ENCODE assay signal across 23 cellular contexts in the genomic region with DNA sequence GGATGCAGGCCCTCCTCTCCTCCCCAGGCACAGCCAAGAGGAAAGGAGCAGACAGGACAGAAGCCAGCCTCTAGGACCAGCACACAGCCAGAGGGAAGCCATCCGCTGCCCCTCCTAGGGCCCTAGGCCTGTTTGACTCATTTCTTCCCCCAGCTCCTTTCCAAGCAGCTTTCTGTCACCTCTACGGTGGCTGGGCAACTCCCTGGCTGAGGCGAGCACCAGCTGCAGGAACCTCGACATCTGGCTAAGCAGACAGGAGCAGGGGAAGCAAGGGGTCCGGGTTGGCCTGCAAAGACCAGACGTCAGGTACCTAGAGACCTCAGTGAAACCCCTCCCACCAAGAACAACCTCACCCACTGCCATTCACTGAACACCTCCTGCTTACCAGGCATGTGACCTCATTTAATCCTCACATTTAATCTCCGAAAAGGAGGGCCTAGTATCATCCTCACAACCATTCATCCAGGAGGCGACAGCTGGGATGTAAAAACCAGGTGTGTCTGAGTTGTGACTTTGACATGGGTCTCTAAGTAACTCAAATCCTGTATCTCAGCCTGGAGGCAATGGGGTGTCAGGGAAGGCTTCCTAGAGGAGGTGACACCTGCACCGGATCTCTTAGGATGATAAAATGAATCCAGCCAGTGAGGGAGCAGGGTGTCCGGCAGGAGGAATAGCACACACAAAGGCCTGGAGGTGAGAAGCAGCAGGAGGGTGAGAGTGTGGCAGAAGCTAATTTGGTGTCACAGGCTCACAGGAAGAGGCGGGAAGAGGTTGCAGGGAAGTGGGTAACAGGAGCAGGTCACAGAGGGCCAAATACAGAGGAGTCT. TPM values are rescaled to one million over a fixed set of nuclear protein-coding genes. Genes with fewer than 3 reads are reported as not detected.
A peak's percentile ranks its signal among the peaks of the same experiment; 100 is the strongest.
DNase-seq lines count a peak whose midpoint lies in the region; ATAC-seq and TF ChIP-seq lines count a peak whose summit lies in the region.
"Had no signal": no experiment of that assay in that cellular context is flagged by ENCODE, and none has a peak within 500 bp of the region (broad histone marks: within the 10 kb centered on the region; RNA-seq: fewer than 3 reads in every experiment).

No MANE protein-coding gene starts in this region.

- no peak for TF ChIP-seq EP300 in sigmoid colon (IDR thresholded peaks at IDR 0.05)

- H3K27me3 ChIP-seq in CD4-positive, alpha-beta T cell (ENCODE audit: control insufficient read depth, insufficient read depth, low read length) = no peaks in the 10 kb centered on the region
- H3K27me3 ChIP-seq in sigmoid colon = no peaks in the 10 kb centered on the region
- H3K27me3 ChIP-seq: adrenal gland, cardiac muscle cell, dorsolateral prefrontal cortex, foreskin keratinocyte had no signal

- no peaks in the 10 kb centered on the region for H3K9me3 Mint-ChIP-seq in T-helper 1 cell treated with Interleukin-12 subunit alpha and Interleukin-12 subunit beta and Interleukin-4 antibody, amounts not matched to agents 30 μg/mL and 1 μg/mL, for 36 hours
- no peaks in the 10 kb centered on the region for H3K9me3 Mint-ChIP-seq in CD4-positive, alpha-beta T cell
- H3K9me3 Mint-ChIP-seq in activated T-helper 1 cell treated with anti-CD3 and anti-CD28 coated beads, Interleukin-12 subunit alpha, Interleukin-12 subunit beta, Interleukin-2, Interleukin-4 antibody, amounts not matched to agents 30 ng/mL and 10 ng/mL and 1 ng/mL, durations not matched to agents 14 hours and 24 hours and 36 hours = no peaks in the 10 kb centered on the region
- H3K9me3 Mint-ChIP-seq: CD14-positive monocyte, type B pancreatic cell had no signal

- peaks cover 38% of the 10 kb centered on the region for H3K4me1 Mint-ChIP-seq in T-helper 1 cell treated with Interleukin-12 subunit alpha and Interleukin-12 subunit beta and Interleukin-4 antibody, amounts not matched to agents 30 μg/mL and 1 μg/mL, for 36 hours (ENCODE audit: low read depth)
- peaks cover 8% of the 10 kb centered on the region for H3K4me1 Mint-ChIP-seq in CD4-positive, alpha-beta T cell (ENCODE audit: low read depth)
- H3K4me1 Mint-ChIP-seq in activated T-helper 1 cell treated with anti-CD3 and anti-CD28 coated beads, Interleukin-12 subunit alpha, Interleukin-12 subunit beta, Interleukin-2, Interleukin-4 antibody, amounts not matched to agents 30 ng/mL and 10 ng/mL and 1 ng/mL, durations not matched to agents 14 hours and 24 hours and 36 hours (ENCODE audit: low read depth) = peaks cover 55% of the 10 kb centered on the region

- intact Hi-C loops in CD4-positive, alpha-beta T cell (cut with DNase I, micrococcal nuclease) = loop anchor here in 1 of 2 experiments (10.0 kb wide), 1 partner anchor 1393 kb away; the partner anchor contains the start of gene TTC4
- intact Hi-C loops in activated T-helper 1 cell treated with anti-CD3 and anti-CD28 coated beads, Interleukin-12 subunit alpha, Interleukin-12 subunit beta, Interleukin-2, Interleukin-4 antibody, amounts not matched to agents 30 ng/mL and 10 ng/mL and 1 ng/mL, durations not matched to agents 14 hours and 24 hours and 36 hours (cut with micrococcal nuclease) = loop anchor here (10.0 kb wide), 1 partner anchor 1707 kb away; the partner anchor contains the start of gene OSBPL9
- intact Hi-C loops in mucosa of descending colon (cut with DNase I, micrococcal nuclease) (no loop called here), sigmoid colon (cut with DNase I) (no loop called here)

- H3K27me3 Mint-ChIP-seq in T-helper 1 cell treated with Interleukin-12 subunit alpha and Interleukin-12 subunit beta and Interleukin-4 antibody, amounts not matched to agents 30 μg/mL and 1 μg/mL, for 36 hours (ENCODE audit: low read depth) = no peaks in the 10 kb centered on the region
- H3K27me3 Mint-ChIP-seq in CD4-positive, alpha-beta T cell = no peaks in the 10 kb centered on the region
- H3K27me3 Mint-ChIP-seq in activated T-helper 1 cell treated with anti-CD3 and anti-CD28 coated beads, Interleukin-12 subunit alpha, Interleukin-12 subunit beta, Interleukin-2, Interleukin-4 antibody, amounts not matched to agents 30 ng/mL and 10 ng/mL and 1 ng/mL, durations not matched to agents 14 hours and 24 hours and 36 hours (ENCODE audit: insufficient read depth) = no peaks in the 10 kb centered on the region

- peak overlapping the region; percentile 53 for H3K27ac Mint-ChIP-seq in T-helper 1 cell treated with Interleukin-12 subunit alpha and Interleukin-12 subunit beta and Interleukin-4 antibody, amounts not matched to agents 30 μg/mL and 1 μg/mL, for 36 hours
- H3K27ac Mint-ChIP-seq in CD4-positive, alpha-beta T cell = no peak overlapping the region
- H3K27ac Mint-ChIP-seq in activated T-helper 1 cell treated with anti-CD3 and anti-CD28 coated beads, Interleukin-12 subunit alpha, Interleukin-12 subunit beta, Interleukin-2, Interleukin-4 antibody, amounts not matched to agents 30 ng/mL and 10 ng/mL and 1 ng/mL, durations not matched to agents 14 hours and 24 hours and 36 hours = peak overlapping the region; percentile 27
- H3K27ac Mint-ChIP-seq: type B pancreatic cell had no signal

- H3K9me3 ChIP-seq in CD4-positive, alpha-beta T cell (ENCODE audit: control insufficient read depth, low read length) = no peaks in the 10 kb centered on the region
- no peaks in the 10 kb centered on the region for H3K9me3 ChIP-seq in mucosa of descending colon
- no peaks in the 10 kb centered on the region for H3K9me3 ChIP-seq in sigmoid colon
- H3K9me3 ChIP-seq: adrenal gland had no signal

- CTCF ChIA-PET in CD4-positive, alpha-beta T cell (lab: Charles Lee) = interaction anchor here (0.6 to 0.7 kb wide), 2 partner anchors 32 to 44 kb away, joined by 3 to 4 read pairs; no protein-coding TSS in a partner anchor

- no peak overlapping the region for H3K27ac ChIP-seq in CD4-positive, alpha-beta T cell (ENCODE audit: low read depth, low read length)
- no peak overlapping the region for H3K27ac ChIP-seq in sigmoid colon
- H3K27ac ChIP-seq: adrenal gland, cardiac muscle cell, foreskin keratinocyte, KMS-11, parathyroid adenoma had no signal

- peaks cover 6% of the 10 kb centered on the region for H3K4me1 ChIP-seq in mucosa of descending colon (ENCODE audit: low read depth)
- peaks cover 0 to 20% (median 18%) of the 10 kb centered on the region in 4 donors for H3K4me1 ChIP-seq in sigmoid colon
- H3K4me1 ChIP-seq: parathyroid adenoma had no signal

- H3K36me3 ChIP-seq in mucosa of descending colon (ENCODE audit: low read depth) = no peaks in the 10 kb centered on the region
- H3K36me3 ChIP-seq in sigmoid colon = no peaks in the 10 kb centered on the region
- H3K36me3 ChIP-seq: adrenal gland, cardiac muscle cell had no signal

- no peak overlapping the region for H3K4me3 ChIP-seq in mucosa of descending colon
- no peak overlapping the region for H3K4me3 ChIP-seq in sigmoid colon
- H3K4me3 ChIP-seq: adrenal gland, cardiac muscle cell, dorsolateral prefrontal cortex had no signal

- no peak for TF ChIP-seq POLR2A in sigmoid colon (IDR thresholded peaks at IDR 0.05)

- no peak for DNase-seq in T-helper 1 cell
- no peak for DNase-seq in CD4-positive, alpha-beta T cell
- no peak for DNase-seq in activated T-helper 1 cell treated with anti-CD3 and anti-CD28 coated beads, Interleukin-12 subunit alpha, Interleukin-12 subunit beta, Interleukin-2, Interleukin-4 antibody, amounts not matched to agents 30 ng/mL and 10 ng/mL and 1 ng/mL, durations not matched to agents 14 hours and 24 hours and 36 hours (ENCODE audit: low spot score)
- peak in 2 of 3 donors; percentile 2 to 29 for DNase-seq in mucosa of descending colon
- no peak for DNase-seq in GDM1 (lab: John Stamatoyannopoulos, UW)
- DNase-seq in sigmoid colon = no peak
- DNase-seq: activated effector memory CD4-positive, alpha-beta T cell treated with Interleukin-2 at 50 U/mL for 16 hours; adrenal gland; DMS79 treated with DMSO at 0.1 percent for 48 hours; dorsolateral prefrontal cortex; foreskin keratinocyte; hypothalamus; NCI-H1930; NCI-H446 treated with DMSO at 0.1 percent for 48 hours; SHP77; stimulated activated CD4-positive, alpha-beta T cell treated with anti-CD3 and anti-CD28 coated beads, Interleukin-1b, Interleukin-23, amount 100 ng/mL, for 48 hours had no signal

- WGBS in sigmoid colon, 2 donors = 84 to 88% methylated on average over 11 of the region's 11 CpGs

- no peak overlapping the region for H3K4me3 Mint-ChIP-seq in T-helper 1 cell treated with Interleukin-12 subunit alpha and Interleukin-12 subunit beta and Interleukin-4 antibody, amounts not matched to agents 30 μg/mL and 1 μg/mL, for 36 hours
- peak overlapping the region; percentile 3 for H3K4me3 Mint-ChIP-seq in CD4-positive, alpha-beta T cell
- no peak overlapping the region for H3K4me3 Mint-ChIP-seq in activated T-helper 1 cell treated with anti-CD3 and anti-CD28 coated beads, Interleukin-12 subunit alpha, Interleukin-12 subunit beta, Interleukin-2, Interleukin-4 antibody, amounts not matched to agents 30 ng/mL and 10 ng/mL and 1 ng/mL, durations not matched to agents 14 hours and 24 hours and 36 hours
- H3K4me3 Mint-ChIP-seq: CD14-positive monocyte, type B pancreatic cell had no signal

- TF ChIP-seq CTCF in CD4-positive, alpha-beta T cell (IDR thresholded peaks at IDR 0.05) = no peak
- TF ChIP-seq CTCF in mucosa of descending colon (IDR thresholded peaks at IDR 0.05) (no peak), sigmoid colon (IDR thresholded peaks at IDR 0.05) (no peak)

- no peak for ATAC-seq in CD4-positive, alpha-beta T cell (ENCODE audit: poor library complexity)
- ATAC-seq in mucosa of descending colon (no peak), GM18519 (IDR thresholded peaks at IDR 0.05; ENCODE audit: low FRiP score, unreplicated experiment) (no peak)
- ATAC-seq: foreskin keratinocyte had no signal

- POLR2A ChIA-PET in CD4-positive, alpha-beta T cell (lab: Charles Lee) = no interaction called here

- H3K36me3 Mint-ChIP-seq in T-helper 1 cell treated with Interleukin-12 subunit alpha and Interleukin-12 subunit beta and Interleukin-4 antibody, amounts not matched to agents 30 μg/mL and 1 μg/mL, for 36 hours (ENCODE audit: low read depth) = peaks cover 32% of the 10 kb centered on the region
- H3K36me3 Mint-ChIP-seq in CD4-positive, alpha-beta T cell (ENCODE audit: low read depth) = peaks cover under 1% of the 10 kb centered on the region
- peaks cover 42% of the 10 kb centered on the region for H3K36me3 Mint-ChIP-seq in activated T-helper 1 cell treated with anti-CD3 and anti-CD28 coated beads, Interleukin-12 subunit alpha, Interleukin-12 subunit beta, Interleukin-2, Interleukin-4 antibody, amounts not matched to agents 30 ng/mL and 10 ng/mL and 1 ng/mL, durations not matched to agents 14 hours and 24 hours and 36 hours (ENCODE audit: low read depth)

RNA-seq across cellular contexts. Expression of gene LRP8, which starts 5.9 kb away (rescaled TPM):
- total RNA-seq in CD4-positive, alpha-beta T cell = 10 to 100 TPM in 1 of 2 experiments, 1 to 10 TPM in 1; 8.1 to 11.5 TPM
- 78.8 and 87.4 TPM in 2 replicates for total RNA-seq in activated T-helper 1 cell treated with anti-CD3 and anti-CD28 coated beads, Interleukin-12 subunit alpha, Interleukin-12 subunit beta, Interleukin-2, Interleukin-4 antibody, amounts not matched to agents 30 ng/mL and 10 ng/mL and 1 ng/mL, durations not matched to agents 14 hours and 24 hours and 36 hours
- 1 to 10 TPM; 1.3 to 6.5 (median 1.4) TPM for total RNA-seq in mucosa of descending colon
- total RNA-seq in sigmoid colon = 1 to 10 TPM; 1.1 to 1.7 (median 1.2) TPM
- polyA plus RNA-seq in sigmoid colon = 1 to 10 TPM in 2 of 3 donors, under 1 TPM in 1; 0.69 to 7.8 (median 3.0) TPM

Comparison
In these comparisons a context has a peak if more than half of its experiments do, and no peak if none do; other contexts are left out.
1. DNase-seq: peak in mucosa of descending colon (2 of 3); none in T-helper 1 cell (0 of 5), CD4-positive, alpha-beta T cell (0 of 10), activated T-helper 1 cell treated with anti-CD3 and anti-CD28 coated beads, Interleukin-12 subunit alpha, Interleukin-12 subunit beta, Interleukin-2, Interleukin-4 antibody, amounts not matched to agents 30 ng/mL and 10 ng/mL and 1 ng/mL, durations not matched to agents 14 hours and 24 hours and 36 hours (single experiment), GDM1 (single experiment) and sigmoid colon (single experiment).